In genomic region chr15:59792359-59792758, GRCh38 we compare ENCODE assay signal across 18 cellular contexts.
DNase-seq lines count a peak whose midpoint lies in the region; ATAC-seq and TF ChIP-seq lines count a peak whose summit lies in the region.
"Had no signal": no experiment of that assay in that cellular context is flagged by ENCODE, and none has a peak within 500 bp of the region (broad histone marks: within the 10 kb centered on the region; RNA-seq: fewer than 3 reads in every experiment).

No MANE protein-coding gene starts in this region.

- no peaks in the 10 kb centered on the region for H3K9me2 ChIP-seq in SK-N-SH

- H3K4me1 Mint-ChIP-seq in CD8-positive, alpha-beta T cell (ENCODE audit: low read depth), result peaks cover 61% of the 10 kb centered on the region
- H3K4me1 Mint-ChIP-seq in T-helper 1 cell treated with Interleukin-12 subunit alpha and Interleukin-12 subunit beta and Interleukin-4 antibody, amounts not matched to agents 30 μg/mL and 1 μg/mL, for 36 hours (ENCODE audit: low read depth), result peaks cover 34% of the 10 kb centered on the region

- no peak for ATAC-seq in SK-N-SH treated with all-trans-retinoic acid at 6 μM for 48 hours
- ATAC-seq in CD8-positive, alpha-beta T cell, result peak; percentile 75

- no peak overlapping the region for H3K4me2 ChIP-seq in SK-N-SH

- no peaks in the 10 kb centered on the region for H3K79me2 ChIP-seq in SK-N-SH (ENCODE audit: insufficient read depth)

- no peak for TF ChIP-seq RAD21 in SK-N-SH (IDR thresholded peaks at IDR 0.05; ENCODE audit: low read length)

- peak; percentile 14 for DNase-seq in SK-N-SH
- DNase-seq in CD8-positive, alpha-beta T cell, result peak in 5 of 7 experiments; percentile 37 to 68 (median 49)
- DNase-seq in central memory CD4-positive, alpha-beta T cell, result peak; percentile 64
- DNase-seq in lower leg skin (ENCODE audit: low spot score in 2 of 2), result no peak
- no peak for DNase-seq in NCI-H2196 treated with DMSO at 0.1 percent for 48 hours (lab: John Stamatoyannopoulos, UW; ENCODE audit: unreplicated experiment)
- no peak for DNase-seq in NCI-H226
- DNase-seq: anterior cingulate cortex, DMS79 treated with DMSO at 0.1 percent for 48 hours, hippocampal formation, KBM-7, mesenchymal stem cell, NCI-H1092 treated with DMSO at 0.1 percent for 48 hours, nephron progenitor cell, trophoblast cell had no signal

- H2AFZ ChIP-seq in SK-N-SH (ENCODE audit: low read depth), result no peak overlapping the region

- H3K9me3 ChIP-seq in SK-N-SH, result no peaks in the 10 kb centered on the region
- no peaks in the 10 kb centered on the region for H3K9me3 ChIP-seq in CD8-positive, alpha-beta T cell (ENCODE audit: low read length)
- H3K9me3 ChIP-seq: prostate gland had no signal

- no peaks in the 10 kb centered on the region for H3K27me3 Mint-ChIP-seq in CD8-positive, alpha-beta T cell (ENCODE audit: low read depth)
- H3K27me3 Mint-ChIP-seq in T-helper 1 cell treated with Interleukin-12 subunit alpha and Interleukin-12 subunit beta and Interleukin-4 antibody, amounts not matched to agents 30 μg/mL and 1 μg/mL, for 36 hours (ENCODE audit: low read depth), result peaks cover 33% of the 10 kb centered on the region

- peaks cover 5% of the 10 kb centered on the region; the same call in 1 of the 2 replicates for H3K27me3 ChIP-seq in SK-N-SH (ENCODE audit: insufficient read depth)
- no peaks in the 10 kb centered on the region for H3K27me3 ChIP-seq in CD8-positive, alpha-beta T cell (ENCODE audit: insufficient read depth, low read length)

- no peaks in the 10 kb centered on the region for H3K36me3 Mint-ChIP-seq in CD8-positive, alpha-beta T cell
- H3K36me3 Mint-ChIP-seq in T-helper 1 cell treated with Interleukin-12 subunit alpha and Interleukin-12 subunit beta and Interleukin-4 antibody, amounts not matched to agents 30 μg/mL and 1 μg/mL, for 36 hours (ENCODE audit: low read depth), result peaks cover 4% of the 10 kb centered on the region

- whole genome bisulfite sequencing in SK-N-SH (ENCODE audit: low lambda C conversion rate), result 14% methylated on average over 9 of the region's 13 CpGs
- WGBS in lower leg skin, 2 donors, result 65 to 72% methylated on average over 13 of the region's 13 CpGs

- H3K36me3 ChIP-seq in SK-N-SH (replicated peaks in 1 of 2; ENCODE audit: control insufficient read depth in 1 of 2, insufficient read depth in 2 of 2, low read length in 1 of 2), result no peaks in the 10 kb centered on the region
- H3K36me3 ChIP-seq in CD8-positive, alpha-beta T cell (ENCODE audit: insufficient read depth, low read length), result no peaks in the 10 kb centered on the region
- H3K36me3 ChIP-seq: prostate gland had no signal

- no peak for TF ChIP-seq POLR2A in lower leg skin (IDR thresholded peaks at IDR 0.05)

- H3K4me1 ChIP-seq in SK-N-SH (ENCODE audit: control insufficient read depth in 1 of 2, insufficient read depth in 2 of 2, low read depth in 1 of 2, low read length in 1 of 2), result no peaks in the 10 kb centered on the region
- H3K4me1 ChIP-seq in CD8-positive, alpha-beta T cell (ENCODE audit: insufficient read depth, low read length), result peaks cover 47% of the 10 kb centered on the region
- H3K4me1 ChIP-seq: prostate gland had no signal

- H3K9me3 Mint-ChIP-seq in CD8-positive, alpha-beta T cell, result no peaks in the 10 kb centered on the region
- H3K9me3 Mint-ChIP-seq in T-helper 1 cell treated with Interleukin-12 subunit alpha and Interleukin-12 subunit beta and Interleukin-4 antibody, amounts not matched to agents 30 μg/mL and 1 μg/mL, for 36 hours, result no peaks in the 10 kb centered on the region

- no peak overlapping the region for H3K27ac ChIP-seq in SK-N-SH (ENCODE audit: low read depth in 2 of 2, low read length in 1 of 2)
- peak overlapping the region; percentile 8 for H3K27ac ChIP-seq in CD8-positive, alpha-beta T cell (ENCODE audit: low read depth, low read length)
- H3K27ac ChIP-seq: C4-2B, prostate gland had no signal

- peak overlapping the region; percentile 93 for H3K27ac Mint-ChIP-seq in CD8-positive, alpha-beta T cell
- H3K27ac Mint-ChIP-seq in T-helper 1 cell treated with Interleukin-12 subunit alpha and Interleukin-12 subunit beta and Interleukin-4 antibody, amounts not matched to agents 30 μg/mL and 1 μg/mL, for 36 hours, result no peak overlapping the region
- H3K27ac Mint-ChIP-seq: nephron progenitor cell had no signal

- TF ChIP-seq CTCF in SK-N-SH (IDR thresholded peaks at IDR 0.05) (no peak), lower leg skin (IDR thresholded peaks at IDR 0.05) (no peak)
- no peak for TF ChIP-seq CTCF in CD8-positive, alpha-beta T cell (IDR thresholded peaks at IDR 0.05)

- TF ChIP-seq EP300 in SK-N-SH (IDR thresholded peaks at IDR 0.05; ENCODE audit: borderline replicate concordance in 1 of 2, low read depth in 1 of 2, low read length in 1 of 2), result no peak

- no peaks in the 10 kb centered on the region for H4K20me1 ChIP-seq in SK-N-SH (ENCODE audit: insufficient read depth)

- no peaks in the 10 kb centered on the region for H3F3A ChIP-seq in SK-N-SH (replicated peaks; ENCODE audit: insufficient read depth)

- intact Hi-C loops in CD8-positive, alpha-beta T cell (cut with DNase I, micrococcal nuclease), result loop anchor here in 1 of 2 experiments (10.0 kb wide), 1 partner anchor 792 kb away; no protein-coding TSS in a partner anchor
- intact Hi-C loops in lower leg skin (cut with DNase I; ENCODE audit: low total_unique reads), result no loop called here

- H3K9ac ChIP-seq in SK-N-SH, result no peak overlapping the region

- POLR2A ChIA-PET in SK-N-SH (lab: Yijun Ruan, JAX), result no interaction called here
- POLR2A ChIA-PET in CD8-positive, alpha-beta T cell (lab: Charles Lee), result interaction anchor here (0.6 to 2.3 kb wide), 6 partner anchors 9 to 335 kb away, joined by 3 to 21 read pairs (median 4); no protein-coding TSS in a partner anchor

- peak overlapping the region; percentile 79 for H3K4me3 Mint-ChIP-seq in CD8-positive, alpha-beta T cell
- H3K4me3 Mint-ChIP-seq in T-helper 1 cell treated with Interleukin-12 subunit alpha and Interleukin-12 subunit beta and Interleukin-4 antibody, amounts not matched to agents 30 μg/mL and 1 μg/mL, for 36 hours, result peak overlapping the region; percentile 33

- CTCF ChIA-PET in SK-N-SH (lab: Yijun Ruan, JAX), result interaction anchor here (1.2 kb wide), 1 partner anchor 68 kb away, joined by 4 read pairs; no protein-coding TSS in a partner anchor
- CTCF ChIA-PET in CD8-positive, alpha-beta T cell (lab: Charles Lee), result interaction anchor here (1.2 to 2.1 kb wide), 2 partner anchors 41 to 336 kb away, joined by 4 to 8 read pairs; no protein-coding TSS in a partner anchor

- H3K4me3 ChIP-seq in SK-N-SH (ENCODE audit: low read depth in 2 of 2, low read length in 1 of 2) (no peak overlapping the region; a peak in 1 of 4 replicates), lower leg skin (ENCODE audit: low read depth, poor library complexity, severe bottlenecking) (no peak overlapping the region)
- peak overlapping the region; percentile 40 for H3K4me3 ChIP-seq in CD8-positive, alpha-beta T cell (ENCODE audit: low read depth, low read length)
- H3K4me3 ChIP-seq: prostate gland had no signal

TF ChIP-seq in SK-N-SH, 30 proteins besides CTCF, POLR2A, EP300 and RAD21 (continues in another document):
- TF ChIP-seq MAX (IDR thresholded peaks at IDR 0.05; ENCODE audit: low read depth) (no peak), POLR2AphosphoS5 (IDR thresholded peaks at IDR 0.05; ENCODE audit: low read depth, low read length) (no peak), MXI1 (IDR thresholded peaks at IDR 0.05; ENCODE audit: low read depth, low read length) (no peak), YY1 (IDR thresholded peaks at IDR 0.05; ENCODE audit: low read depth) (no peak), USF2 (IDR thresholded peaks at IDR 0.05; ENCODE audit: borderline replicate concordance, low read depth, low read length) (no peak), TAF1 (IDR thresholded peaks at IDR 0.05; ENCODE audit: borderline replicate concordance, low read depth, low read length) (no peak), SMC3 (IDR thresholded peaks at IDR 0.05; ENCODE audit: low read depth, low read length) (no peak), SIN3A (IDR thresholded peaks at IDR 0.05; ENCODE audit: borderline replicate concordance, low read depth, low read length) (no peak)

TF ChIP-seq in SK-N-SH treated with all-trans-retinoic acid at 6 μM for 48 hours, 23 proteins besides CTCF, POLR2A, EP300 and RAD21 (continues in another document):
- TF ChIP-seq ZNF8 (CRISPR knock-in tag; IDR thresholded peaks at IDR 0.05) (no peak), BACH2 (CRISPR knock-in tag; IDR thresholded peaks at IDR 0.05; ENCODE audit: borderline replicate concordance) (no peak), ZFP30 (CRISPR knock-in tag; IDR thresholded peaks at IDR 0.05) (no peak), ZFP3 (CRISPR knock-in tag; IDR thresholded peaks at IDR 0.05) (no peak), ZNF70 (CRISPR knock-in tag; IDR thresholded peaks at IDR 0.05) (no peak), ESRRG (CRISPR knock-in tag; IDR thresholded peaks at IDR 0.05) (no peak), PPARA (CRISPR knock-in tag; IDR thresholded peaks at IDR 0.05; ENCODE audit: borderline replicate concordance) (no peak), TOX (CRISPR knock-in tag; IDR thresholded peaks at IDR 0.05; ENCODE audit: borderline replicate concordance) (no peak)
- TF ChIP-seq, protein P1, sequence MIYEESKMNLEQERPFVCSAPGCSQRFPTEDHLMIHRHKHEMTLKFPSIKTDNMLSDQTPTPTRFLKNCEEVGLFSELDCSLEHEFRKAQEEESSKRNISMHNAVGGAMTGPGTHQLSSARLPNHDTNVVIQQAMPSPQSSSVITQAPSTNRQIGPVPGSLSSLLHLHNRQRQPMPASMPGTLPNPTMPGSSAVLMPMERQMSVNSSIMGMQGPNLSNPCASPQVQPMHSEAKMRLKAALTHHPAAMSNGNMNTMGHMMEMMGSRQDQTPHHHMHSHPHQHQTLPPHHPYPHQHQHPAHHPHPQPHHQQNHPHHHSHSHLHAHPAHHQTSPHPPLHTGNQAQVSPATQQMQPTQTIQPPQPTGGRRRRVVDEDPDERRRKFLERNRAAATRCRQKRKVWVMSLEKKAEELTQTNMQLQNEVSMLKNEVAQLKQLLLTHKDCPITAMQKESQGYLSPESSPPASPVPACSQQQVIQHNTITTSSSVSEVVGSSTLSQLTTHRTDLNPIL (CRISPR knock-in tag; IDR thresholded peaks at IDR 0.05; ENCODE audit: low read depth), result no peak

Comparison
In these comparisons a context has a peak if more than half of its experiments do, and no peak if none do; other contexts are left out.
1. DNase-seq: peak in SK-N-SH (single experiment), CD8-positive, alpha-beta T cell (5 of 7) and central memory CD4-positive, alpha-beta T cell (single experiment); none in lower leg skin (0 of 2), NCI-H2196 treated with DMSO at 0.1 percent for 48 hours (single experiment) and NCI-H226 (single experiment).